Comparison of ENCODE assay signal across 8 cellular contexts in genomic region chr18:12702221-12703095, GRCh38.
A peak's percentile ranks its signal among the peaks of the same experiment; 100 is the strongest.
DNase-seq lines count a peak whose midpoint lies in the region; ATAC-seq and TF ChIP-seq lines count a peak whose summit lies in the region.

CEP76 (minus strand) TSS chr18:12702723; CDS start chr18:12702548, 175 bp downstream.
PSMG2 (plus strand) TSS chr18:12703042; CDS start chr18:12703108, 66 bp downstream.

- no peak for TF ChIP-seq CTCF in AG09319 (IDR thresholded peaks at IDR 0.05; ENCODE audit: low read depth, low read length)

- DNase-seq in AG09319 (ENCODE audit: extremely low read depth, low read depth) (peak; percentile 67), NCI-H510A treated with DMSO at 0.1 percent for 48 hours (lab: John Stamatoyannopoulos, UW) (peak; percentile 32), cerebellar cortex (ENCODE audit: low spot score) (peak; percentile 87), kidney glomerular epithelial cell (lab: John Stamatoyannopoulos, UW) (peak; percentile 79)
- peak; percentile 70 for DNase-seq in activated CD4-positive, alpha-beta T cell treated with anti-CD3 and anti-CD28 coated beads for 1 hour
- DNase-seq in stimulated activated CD4-positive, alpha-beta T cell treated with anti-CD3 and anti-CD28 coated beads, Interleukin-15, amount 100 ng/mL, for 48 hours (ENCODE audit: low read depth in 2 of 2), result peak; percentile 73 to 78

- ATAC-seq in GM19023 (IDR thresholded peaks at IDR 0.05; ENCODE audit: unreplicated experiment) (peak; percentile 81), HG03175 (IDR thresholded peaks at IDR 0.05; ENCODE audit: unreplicated experiment) (peak; percentile 81)

Comparison
In these comparisons a context has a peak if more than half of its experiments do, and no peak if none do; other contexts are left out.
1. Peak in every context shown above with its lines: DNase-seq and ATAC-seq.
2. DNase-seq: peak in every context shown above with its lines; median percentile 87 in cerebellar cortex; 79 in kidney glomerular epithelial cell; 76 in stimulated activated CD4-positive, alpha-beta T cell treated with anti-CD3 and anti-CD28 coated beads, Interleukin-15, amount 100 ng/mL, for 48 hours; 70 in activated CD4-positive, alpha-beta T cell treated with anti-CD3 and anti-CD28 coated beads for 1 hour; 67 in AG09319; 32 in NCI-H510A treated with DMSO at 0.1 percent for 48 hours.